ENCODE assay signal across 10 cellular contexts in the genomic region with DNA sequence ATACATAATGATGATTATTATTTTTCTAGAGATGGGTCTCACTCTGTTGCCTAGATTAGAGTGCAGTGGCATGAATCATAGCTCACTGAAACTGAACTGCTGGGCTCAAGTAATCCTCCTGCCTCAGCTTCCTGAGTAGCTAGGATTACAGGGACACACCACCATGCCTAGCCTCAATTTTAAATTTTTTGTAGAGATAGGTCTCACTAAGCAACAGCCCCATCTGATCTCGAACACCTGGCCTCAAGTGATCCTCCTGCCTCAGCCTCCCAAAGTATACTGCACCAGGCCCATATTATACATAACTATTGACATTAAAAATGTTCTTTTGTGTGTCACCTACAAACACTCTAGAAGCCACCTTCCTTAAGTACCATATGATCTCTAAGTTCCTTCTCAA. TPM values are rescaled to one million over a fixed set of nuclear protein-coding genes. Genes with fewer than 3 reads are reported as not detected.
A peak's percentile ranks its signal among the peaks of the same experiment; 100 is the strongest.
DNase-seq lines count a peak whose midpoint lies in the region; ATAC-seq and TF ChIP-seq lines count a peak whose summit lies in the region.
"Had no signal": no experiment of that assay in that cellular context is flagged by ENCODE, and none has a peak within 500 bp of the region (broad histone marks: within the 10 kb centered on the region; RNA-seq: fewer than 3 reads in every experiment).

No MANE protein-coding gene starts in this region.

- CTCF ChIA-PET in activated CD8-positive, alpha-beta memory T cell treated with anti-CD3 and anti-CD28 coated beads, Interleukin-2, amount 10 ng/mL, durations not matched to agents 7 days and 5 days (lab: Charles Lee), result interaction anchor here (0.9 to 5.8 kb wide), 2 partner anchors 69 to 137 kb away, joined by 3 to 47 read pairs; no protein-coding TSS in a partner anchor

- no peaks in the 10 kb centered on the region for H3K27me3 ChIP-seq in thoracic aorta (replicated peaks; ENCODE audit: insufficient read depth)

- peak overlapping the region; percentile 69 to 91 for H3K27ac ChIP-seq in thoracic aorta

- no peaks in the 10 kb centered on the region for H3K9me3 ChIP-seq in thoracic aorta

- DNase-seq in activated CD8-positive, alpha-beta memory T cell treated with anti-CD3 and anti-CD28 coated beads, Interleukin-2, amount 10 ng/mL, durations not matched to agents 7 days and 5 days, result no peak
- DNase-seq in activated CD8-positive, alpha-beta memory T cell treated with anti-CD3 and anti-CD28 coated beads, Interleukin-2, amount 50 U/mL, for 48 hours, result no peak
- DNase-seq in activated naive CD8-positive, alpha-beta T cell treated with anti-CD3 and anti-CD28 coated beads for 36 hours, result no peak
- peak; percentile 85 for DNase-seq in iris pigment epithelial cell (ENCODE audit: low read depth)
- DNase-seq in thoracic aorta (ENCODE audit: low spot score), result no peak
- no peak for DNase-seq in OCI-M2 (lab: John Stamatoyannopoulos, UW; ENCODE audit: unreplicated experiment)
- DNase-seq in G401 (ENCODE audit: low spot score), result no peak
- no peak for DNase-seq in stimulated activated CD4-positive, alpha-beta T cell treated with anti-CD3 and anti-CD28 coated beads, Interleukin-12 subunit alpha, Interleukin-12 subunit beta, amount 100 ng/mL, for 4 hours
- DNase-seq: endodermal cell had no signal

- no peak overlapping the region for H3K4me3 ChIP-seq in thoracic aorta

- H3K27ac Mint-ChIP-seq in activated CD8-positive, alpha-beta memory T cell treated with anti-CD3 and anti-CD28 coated beads, Interleukin-2, amount 10 ng/mL, durations not matched to agents 7 days and 5 days, result peak overlapping the region; percentile 41
- peak overlapping the region; percentile 77 for H3K27ac Mint-ChIP-seq in activated naive CD8-positive, alpha-beta T cell treated with anti-CD3 and anti-CD28 coated beads for 36 hours
- H3K27ac Mint-ChIP-seq: B cell, endodermal cell had no signal

- H3K36me3 ChIP-seq in thoracic aorta, result no peaks in the 10 kb centered on the region

- no peaks in the 10 kb centered on the region for H3K9me3 Mint-ChIP-seq in activated CD8-positive, alpha-beta memory T cell treated with anti-CD3 and anti-CD28 coated beads, Interleukin-2, amount 10 ng/mL, durations not matched to agents 7 days and 5 days (ENCODE audit: low read depth)
- H3K9me3 Mint-ChIP-seq in activated naive CD8-positive, alpha-beta T cell treated with anti-CD3 and anti-CD28 coated beads for 36 hours, result peaks cover 4% of the 10 kb centered on the region
- H3K9me3 Mint-ChIP-seq: endodermal cell had no signal

- no peak for TF ChIP-seq CTCF in thoracic aorta (IDR thresholded peaks at IDR 0.05)

- H3K27me3 Mint-ChIP-seq in activated CD8-positive, alpha-beta memory T cell treated with anti-CD3 and anti-CD28 coated beads, Interleukin-2, amount 10 ng/mL, durations not matched to agents 7 days and 5 days, result peaks cover 23% of the 10 kb centered on the region
- peaks cover 7% of the 10 kb centered on the region for H3K27me3 Mint-ChIP-seq in activated naive CD8-positive, alpha-beta T cell treated with anti-CD3 and anti-CD28 coated beads for 36 hours

- H3K4me3 Mint-ChIP-seq in activated CD8-positive, alpha-beta memory T cell treated with anti-CD3 and anti-CD28 coated beads, Interleukin-2, amount 10 ng/mL, durations not matched to agents 7 days and 5 days, result no peak overlapping the region
- peak overlapping the region; percentile 20 for H3K4me3 Mint-ChIP-seq in activated naive CD8-positive, alpha-beta T cell treated with anti-CD3 and anti-CD28 coated beads for 36 hours
- H3K4me3 Mint-ChIP-seq: B cell, endodermal cell had no signal

- H3K4me1 ChIP-seq in thoracic aorta (ENCODE audit: control insufficient read depth in 1 of 2, low read depth in 2 of 2), result peaks cover 22 to 64% of the 10 kb centered on the region in 2 donors

- H3K4me1 Mint-ChIP-seq in activated CD8-positive, alpha-beta memory T cell treated with anti-CD3 and anti-CD28 coated beads, Interleukin-2, amount 10 ng/mL, durations not matched to agents 7 days and 5 days, result peaks cover 38% of the 10 kb centered on the region
- H3K4me1 Mint-ChIP-seq in activated naive CD8-positive, alpha-beta T cell treated with anti-CD3 and anti-CD28 coated beads for 36 hours, result peaks cover 41% of the 10 kb centered on the region

- ATAC-seq in activated CD8-positive, alpha-beta memory T cell treated with anti-CD3 and anti-CD28 coated beads, Interleukin-2, amount 10 ng/mL, durations not matched to agents 7 days and 5 days, result no peak
- ATAC-seq in thoracic aorta (ENCODE audit: insufficient number of reproducible peaks, low FRiP score, low read depth), result no peak

- H3K36me3 Mint-ChIP-seq in activated CD8-positive, alpha-beta memory T cell treated with anti-CD3 and anti-CD28 coated beads, Interleukin-2, amount 10 ng/mL, durations not matched to agents 7 days and 5 days, result peaks cover 6% of the 10 kb centered on the region
- H3K36me3 Mint-ChIP-seq in activated naive CD8-positive, alpha-beta T cell treated with anti-CD3 and anti-CD28 coated beads for 36 hours, result peaks cover 7% of the 10 kb centered on the region

- in situ Hi-C loops in G401 (cut with HindIII; ENCODE audit: low sequenced_read_pairs), result no loop called here

RNA-seq across cellular contexts. Expression of a gene that starts 3.4 kb away (rescaled TPM):
- 100 to 1,000 TPM; 109 to 118 TPM for total RNA-seq in activated CD8-positive, alpha-beta memory T cell treated with anti-CD3 and anti-CD28 coated beads, Interleukin-2, amount 10 ng/mL, durations not matched to agents 7 days and 5 days
- total RNA-seq in activated naive CD8-positive, alpha-beta T cell treated with anti-CD3 and anti-CD28 coated beads for 36 hours, result 100 to 1,000 TPM; 120 to 125 TPM
- total RNA-seq in thoracic aorta, result 100 to 1,000 TPM; 269 to 332 TPM
- total RNA-seq in G401 (2014; rRNA removed; shearing (Covaris generic)), result 581 and 681 TPM in 2 replicates
